19 cellular contexts compared by ENCODE assay signal in the genomic region with DNA sequence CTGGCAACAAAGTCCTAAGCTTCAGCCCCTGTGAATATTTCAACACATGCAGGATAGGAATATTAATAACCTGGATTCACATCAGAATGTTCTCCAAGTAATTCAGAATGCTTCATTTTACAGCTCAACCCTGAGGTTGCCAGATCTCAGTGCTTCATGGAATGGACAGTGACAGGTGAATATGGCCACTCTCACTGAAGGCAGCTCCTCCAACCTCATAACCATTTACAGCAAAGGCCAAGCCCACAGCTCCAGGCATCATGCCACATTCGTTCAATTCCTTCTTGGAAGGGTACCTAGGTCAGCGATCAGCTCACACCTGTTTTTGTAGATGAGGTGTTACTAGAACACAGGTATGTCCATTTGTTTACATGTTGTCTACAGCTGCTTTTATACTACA. TPM values are rescaled to one million over a fixed set of nuclear protein-coding genes. Genes with fewer than 3 reads are reported as not detected.
A peak's percentile ranks its signal among the peaks of the same experiment; 100 is the strongest.
DNase-seq lines count a peak whose midpoint lies in the region; ATAC-seq and TF ChIP-seq lines count a peak whose summit lies in the region.
"Had no signal": no experiment of that assay in that cellular context is flagged by ENCODE, and none has a peak within 500 bp of the region (broad histone marks: within the 10 kb centered on the region; RNA-seq: fewer than 3 reads in every experiment).

No MANE protein-coding gene starts in this region.

- no peak overlapping the region for H3K27ac Mint-ChIP-seq in activated T-cell treated with anti-CD3 and anti-CD28 coated beads, Interleukin-2, amount 50 U/mL, for 72 hours
- H3K27ac Mint-ChIP-seq: CD8-positive, alpha-beta T cell had no signal

- TF ChIP-seq CTCF in heart right ventricle (IDR thresholded peaks at IDR 0.05): no peak
- no peak for TF ChIP-seq CTCF in thyroid gland (IDR thresholded peaks at IDR 0.05)

- ATAC-seq in heart right ventricle: peak in 2 of 8 donors; percentile 15 to 32
- ATAC-seq in right cardiac atrium: no peak
- no peak for ATAC-seq in activated T-cell treated with anti-CD3 and anti-CD28 coated beads, Interleukin-2, amount 50 U/mL, for 72 hours (replicated peaks in 1 of 2)
- ATAC-seq: CD8-positive, alpha-beta T cell; GM12878; K562 had no signal

- H3K27me3 Mint-ChIP-seq in activated T-cell treated with anti-CD3 and anti-CD28 coated beads, Interleukin-2, amount 50 U/mL, for 72 hours (ENCODE audit: low read depth): no peaks in the 10 kb centered on the region

- H3K4me3 Mint-ChIP-seq in activated T-cell treated with anti-CD3 and anti-CD28 coated beads, Interleukin-2, amount 50 U/mL, for 72 hours: no peak overlapping the region
- H3K4me3 Mint-ChIP-seq: CD8-positive, alpha-beta T cell had no signal

- H3K36me3 ChIP-seq in heart right ventricle (peaks cover 0 to 30% (median 0%) of the 10 kb centered on the region in 9 donors), thyroid gland (no peaks in the 10 kb centered on the region)
- H3K36me3 ChIP-seq: BLaER1 treated with 17β-estradiol and CSF1 and Interleukin-3, amounts not matched to agents 10 nM and 100 nM had no signal

- no peak for TF ChIP-seq POLR2A in thyroid gland (IDR thresholded peaks at IDR 0.05)

- H3K4me1 Mint-ChIP-seq in activated T-cell treated with anti-CD3 and anti-CD28 coated beads, Interleukin-2, amount 50 U/mL, for 72 hours (ENCODE audit: low read depth): no peaks in the 10 kb centered on the region

- H3K4me3 ChIP-seq in heart right ventricle (no peak overlapping the region), right cardiac atrium (ENCODE audit: low read length) (no peak overlapping the region), thyroid gland (replicated peaks in 1 of 3) (no peak overlapping the region)
- H3K4me3 ChIP-seq: BLaER1 treated with 17β-estradiol and CSF1 and Interleukin-3, amounts not matched to agents 10 nM and 100 nM; GM12878; K562 had no signal

- H3K4me1 ChIP-seq in heart right ventricle (peaks cover 7 to 69% (median 47%) of the 10 kb centered on the region in 9 donors), right cardiac atrium (ENCODE audit: control insufficient read depth, insufficient read depth, low read length) (peaks cover 5% of the 10 kb centered on the region), thyroid gland (peaks cover 18 to 21% of the 10 kb centered on the region in 2 donors)
- H3K4me1 ChIP-seq: BLaER1 treated with 17β-estradiol and CSF1 and Interleukin-3, amounts not matched to agents 10 nM and 100 nM had no signal

- H3K27me3 ChIP-seq in heart right ventricle (no peaks in the 10 kb centered on the region), right cardiac atrium (ENCODE audit: control insufficient read depth, insufficient read depth) (no peaks in the 10 kb centered on the region), thyroid gland (no peaks in the 10 kb centered on the region)
- H3K27me3 ChIP-seq: BLaER1 treated with 17β-estradiol and CSF1 and Interleukin-3, amounts not matched to agents 10 nM and 100 nM had no signal

- intact Hi-C loops in heart right ventricle (cut with DNase I): no loop called here
- intact Hi-C loops in right cardiac atrium (cut with DNase I): no loop called here
- intact Hi-C loops in thyroid gland (cut with DNase I): no loop called here

- DNase-seq in heart right ventricle (no peak), right cardiac atrium (no peak), myocyte (ENCODE audit: low read depth) (peak; percentile 23), thyroid gland (no peak), NCI-H774 (lab: John Stamatoyannopoulos, UW) (no peak), HT-29 (ENCODE audit: low spot score) (no peak)
- DNase-seq in activated T-cell treated with anti-CD3 and anti-CD28 coated beads, Interleukin-2, amount 50 U/mL, for 72 hours: no peak
- DNase-seq: CD8-positive, alpha-beta T cell; DMS53; EL; NCI-H1105; NCI-H2081 treated with DMSO at 0.1 percent for 48 hours; NCI-H446 treated with DMSO at 0.1 percent for 48 hours; NCI-H69; SHP77 treated with DMSO at 0.1 percent for 48 hours had no signal

- peak overlapping the region; percentile 29 to 81 (median 66) for H3K27ac ChIP-seq in heart right ventricle
- H3K27ac ChIP-seq in right cardiac atrium (ENCODE audit: low read length): peak overlapping the region; percentile 37
- H3K27ac ChIP-seq in thyroid gland: peak overlapping the region; percentile 48 to 78 (median 73)
- H3K27ac ChIP-seq: BLaER1 treated with 17β-estradiol and CSF1 and Interleukin-3, amounts not matched to agents 10 nM and 100 nM had no signal

- WGBS in heart right ventricle, 2 donors: 46 to 61% methylated on average over 2 of the region's 2 CpGs
- WGBS in right cardiac atrium: 68% methylated on average over 2 of the region's 2 CpGs
- WGBS in thyroid gland, 2 donors: 72% methylated on average over 2 of the region's 2 CpGs

- peaks cover 2 to 3% of the 10 kb centered on the region in 2 donors for H3K9me3 Mint-ChIP-seq in activated T-cell treated with anti-CD3 and anti-CD28 coated beads, Interleukin-2, amount 50 U/mL, for 72 hours
- H3K9me3 Mint-ChIP-seq: CD8-positive, alpha-beta T cell had no signal

- peaks cover 2% of the 10 kb centered on the region in 2 donors for H3K36me3 Mint-ChIP-seq in activated T-cell treated with anti-CD3 and anti-CD28 coated beads, Interleukin-2, amount 50 U/mL, for 72 hours (ENCODE audit: insufficient read depth in 2 of 2)
- H3K36me3 Mint-ChIP-seq: CD8-positive, alpha-beta T cell had no signal

- H3K9me3 ChIP-seq in heart right ventricle: no peaks in the 10 kb centered on the region
- no peaks in the 10 kb centered on the region for H3K9me3 ChIP-seq in right cardiac atrium (ENCODE audit: control insufficient read depth, low read length)
- H3K9me3 ChIP-seq in thyroid gland: no peaks in the 10 kb centered on the region
- H3K9me3 ChIP-seq: BLaER1 treated with 17β-estradiol and CSF1 and Interleukin-3, amounts not matched to agents 10 nM and 100 nM had no signal

RNA-seq across cellular contexts. Expression of gene CLIC5, which starts 17.1 kb away (rescaled TPM):
- 100 to 1,000 TPM; 263 to 372 (median 332) TPM for total RNA-seq in heart right ventricle
- polyA plus RNA-seq in heart right ventricle: 10 to 100 TPM; 28.1 to 53.6 TPM
- total RNA-seq in right cardiac atrium: 100 to 1,000 TPM; 115 to 150 (median 124) TPM
- polyA plus RNA-seq in right cardiac atrium: 60.5 TPM
- 0.03 TPM in 1 of 2 replicates, not detected in the other for total RNA-seq in myocyte
- polyA plus RNA-seq in myocyte (2012): 0.18 TPM
- total RNA-seq in thyroid gland: 10 to 100 TPM; 10.5 to 15.5 (median 11.7) TPM
- 4.0 and 7.4 TPM in 2 replicates for total RNA-seq in HT-29 (2014; rRNA removed; shearing (Covaris generic))
- 1 to 10 TPM; 3.3 to 6.6 TPM for total RNA-seq in activated T-cell treated with anti-CD3 and anti-CD28 coated beads, Interleukin-2, amount 50 U/mL, for 72 hours
- total RNA-seq: GM12878, H4 had no signal
- polyA plus RNA-seq: K562 had no signal

Comparison
In these comparisons a context has a peak if more than half of its experiments do, and no peak if none do; other contexts are left out.
1. RNA of gene CLIC5, which starts 17.1 kb away (total RNA-seq): 263 to 372 TPM in heart right ventricle and 115 to 150 TPM in right cardiac atrium; 10.5 to 15.5 TPM in thyroid gland, 3.3 to 6.6 TPM in activated T-cell treated with anti-CD3 and anti-CD28 coated beads, Interleukin-2, amount 50 U/mL, for 72 hours, 4.0 to 7.4 TPM in HT-29 and 0.03 TPM in myocyte; every median in the first group is over 4 times any median in the second.
2. Peak in every context shown above with its lines, with median percentiles within 50 percentile points of each other: H3K27ac ChIP-seq.